1 cellular context compared by ENCODE assay signal in genomic region chrX:141439651-141440050, GRCh38.
TF ChIP-seq lines count a peak whose summit lies in the region.

No MANE protein-coding gene starts in this region.

TF ChIP-seq in SK-N-SH, 30 proteins besides CTCF, POLR2A, EP300 and RAD21 (continued from another document):
- TF ChIP-seq REST (IDR thresholded peaks at IDR 0.05; ENCODE audit: low read depth, low read length) (no peak), RXRA (IDR thresholded peaks at IDR 0.05; ENCODE audit: borderline replicate concordance, low read depth) (no peak), ELF1 (IDR thresholded peaks at IDR 0.05) (no peak), NRF1 (IDR thresholded peaks at IDR 0.05; ENCODE audit: low read depth, low read length) (no peak)
